Comparison of ENCODE assay signal across 29 cellular contexts in the genomic region with DNA sequence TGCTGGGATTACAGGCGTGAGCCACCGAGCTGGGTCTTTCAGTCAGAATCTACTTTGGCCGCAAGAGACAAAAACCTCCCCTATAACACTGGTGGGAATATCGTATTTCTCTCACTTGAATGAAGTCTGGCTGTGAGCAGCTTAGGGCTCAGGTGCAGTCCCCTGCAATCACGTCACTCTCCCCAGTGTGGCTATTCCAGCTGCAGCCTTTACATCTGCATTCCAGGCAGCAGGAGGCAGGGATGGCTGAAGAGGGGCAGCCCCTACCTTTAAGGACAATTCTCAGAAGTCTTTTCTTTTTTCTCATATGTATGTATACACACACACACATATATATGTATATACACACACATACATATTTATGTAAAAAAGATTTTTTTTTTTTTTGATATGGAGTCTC. TPM values are rescaled to one million over a fixed set of nuclear protein-coding genes. Genes with fewer than 3 reads are reported as not detected.
DNase-seq lines count a peak whose midpoint lies in the region; ATAC-seq and TF ChIP-seq lines count a peak whose summit lies in the region.
"Had no signal": no experiment of that assay in that cellular context is flagged by ENCODE, and none has a peak within 500 bp of the region (broad histone marks: within the 10 kb centered on the region; RNA-seq: fewer than 3 reads in every experiment).

No MANE protein-coding gene starts in this region.

- H3K9ac ChIP-seq in H9 (ENCODE audit: extremely low read depth, insufficient read length, low read length) (no peak overlapping the region), SU-DHL-6 (ENCODE audit: low read length) (no peak overlapping the region)

- no peaks in the 10 kb centered on the region for H3K36me3 Mint-ChIP-seq in T-helper 1 cell treated with Interleukin-12 subunit alpha and Interleukin-12 subunit beta and Interleukin-4 antibody, amounts not matched to agents 30 μg/mL and 1 μg/mL, for 36 hours (ENCODE audit: low read depth)
- H3K36me3 Mint-ChIP-seq in H9 (ENCODE audit: insufficient read depth in 1 of 3, low read depth in 3 of 3) = peaks cover 0 to 11% (median 7%) of the 10 kb centered on the region in 3 experiments; a peak in 5 of 7 replicates
- no peaks in the 10 kb centered on the region for H3K36me3 Mint-ChIP-seq in neural crest cell (ENCODE audit: low read depth)

- H2AFZ ChIP-seq in H9 (ENCODE audit: low read length) (no peak overlapping the region), SU-DHL-6 (ENCODE audit: low read depth, low read length, severe bottlenecking) (no peak overlapping the region)

- peaks cover 14% of the 10 kb centered on the region for H3K4me1 Mint-ChIP-seq in T-helper 1 cell treated with Interleukin-12 subunit alpha and Interleukin-12 subunit beta and Interleukin-4 antibody, amounts not matched to agents 30 μg/mL and 1 μg/mL, for 36 hours (ENCODE audit: low read depth)
- H3K4me1 Mint-ChIP-seq in H9 (peaks cover 7 to 15% of the 10 kb centered on the region in 2 experiments), neural crest cell (peaks cover 10% of the 10 kb centered on the region)

- no peaks in the 10 kb centered on the region for H3K23me2 ChIP-seq in H9 (ENCODE audit: insufficient read length, low read depth, low read length, poor library complexity, severe bottlenecking)

- no peaks in the 10 kb centered on the region for H3K79me1 ChIP-seq in H9 (ENCODE audit: insufficient read depth, low read depth, low read length, poor library complexity, severe bottlenecking)

- no peak overlapping the region for H3K14ac ChIP-seq in H9 (ENCODE audit: insufficient read depth, low read length)

- no peak overlapping the region for H4K91ac ChIP-seq in H9 (ENCODE audit: insufficient read length, low read depth, low read length)

- H3K79me2 ChIP-seq in H9 (ENCODE audit: insufficient read depth, low read length) (no peaks in the 10 kb centered on the region), SU-DHL-6 (ENCODE audit: insufficient read depth, low read length) (peaks cover 5% of the 10 kb centered on the region; the same call in 1 of the 2 replicates)

- 0 out of 3 replicates have a peak, but pooled peaks have one; percentile 12 for TF ChIP-seq CTCF in H9 (conservative IDR thresholded peaks at IDR 0.05)
- no peak for TF ChIP-seq CTCF in SU-DHL-6 (IDR thresholded peaks at IDR 0.05; ENCODE audit: insufficient read depth, low read length, poor library complexity, severe bottlenecking)
- TF ChIP-seq CTCF in neural crest cell (conservative IDR thresholded peaks at IDR 0.05) = no peak
- TF ChIP-seq CTCF in heart left ventricle (IDR thresholded peaks at IDR 0.05) = no peak

- H2BK5ac ChIP-seq in H9 (ENCODE audit: insufficient read length, low read length) = no peak overlapping the region

- no peak overlapping the region for H3T11ph ChIP-seq in H9 (ENCODE audit: low read length)

- H3K9me3 ChIP-seq in H9 (ENCODE audit: control insufficient read depth, low read depth, low read length) (no peaks in the 10 kb centered on the region), SU-DHL-6 (ENCODE audit: insufficient read depth, low read length) (peaks cover 9% of the 10 kb centered on the region; the same call in 1 of the 2 replicates), SJCRH30 (replicated peaks) (no peaks in the 10 kb centered on the region), heart left ventricle (no peaks in the 10 kb centered on the region)
- H3K9me3 ChIP-seq: ascending aorta, prostate gland, testis had no signal

- H4K20me1 ChIP-seq in H9 (ENCODE audit: control insufficient read depth, insufficient read depth, insufficient read length) (no peaks in the 10 kb centered on the region), SU-DHL-6 (ENCODE audit: low read depth, low read length) (no peaks in the 10 kb centered on the region)

- H3K9me3 Mint-ChIP-seq in T-helper 1 cell treated with Interleukin-12 subunit alpha and Interleukin-12 subunit beta and Interleukin-4 antibody, amounts not matched to agents 30 μg/mL and 1 μg/mL, for 36 hours = no peaks in the 10 kb centered on the region
- peaks cover 0 to 4% of the 10 kb centered on the region in 2 experiments; a peak in 3 of 5 replicates for H3K9me3 Mint-ChIP-seq in H9
- H3K9me3 Mint-ChIP-seq in neural crest cell = no peaks in the 10 kb centered on the region
- H3K9me3 Mint-ChIP-seq: stimulated activated naive CD8-positive, alpha-beta T cell treated with anti-CD3 and anti-CD28 coated beads, Interleukin-15, Interleukin-2, amounts not matched to agents 100 ng/mL and 50 ng/mL, for 24 hours had no signal

- intact Hi-C loops in heart left ventricle (cut with DNase I) = no loop called here

- H4K5ac ChIP-seq in H9 (ENCODE audit: insufficient read length, low read depth, low read length) = no peak overlapping the region

- H3K36me3 ChIP-seq in SU-DHL-6 (ENCODE audit: low read length) (no peaks in the 10 kb centered on the region), SJCRH30 (no peaks in the 10 kb centered on the region), heart left ventricle (peaks cover 0 to 13% (median 4%) of the 10 kb centered on the region in 9 donors)
- H3K36me3 ChIP-seq: cardiac muscle cell, prostate gland, WERI-Rb-1 had no signal

- H3K4me2 ChIP-seq in H9 (ENCODE audit: insufficient read depth, insufficient read length, low read length) (no peak overlapping the region), SU-DHL-6 (ENCODE audit: low read depth, low read length, poor library complexity, severe bottlenecking) (peak overlapping the region; percentile 29)

- peaks cover 34% of the 10 kb centered on the region for H3F3A ChIP-seq in SU-DHL-6 (ENCODE audit: insufficient read depth)

- no peak overlapping the region for H2BK20ac ChIP-seq in H9 (ENCODE audit: low read depth, low read length, poor library complexity, severe bottlenecking)

- no peak overlapping the region for H3K23ac ChIP-seq in H9 (ENCODE audit: insufficient read length, low read depth, low read length)

- peaks cover 19% of the 10 kb centered on the region for H3K27me3 Mint-ChIP-seq in T-helper 1 cell treated with Interleukin-12 subunit alpha and Interleukin-12 subunit beta and Interleukin-4 antibody, amounts not matched to agents 30 μg/mL and 1 μg/mL, for 36 hours (ENCODE audit: low read depth)
- H3K27me3 Mint-ChIP-seq in H9 (ENCODE audit: low read depth) = peaks cover 28% of the 10 kb centered on the region
- peaks cover 9% of the 10 kb centered on the region for H3K27me3 Mint-ChIP-seq in neural crest cell (ENCODE audit: low read depth)

- no CpG with 5 or more reads among the region's 5 CpGs for WGBS in H9 (ENCODE audit: extremely low coverage, insufficient read length, low lambda C conversion rate)
- WGBS in heart left ventricle, 4 donors = 91 to 95% (median 94%) methylated on average over 5 of the region's 5 CpGs

- no peak overlapping the region for H2BK12ac ChIP-seq in H9 (ENCODE audit: insufficient read length, low read depth, low read length)

- H3K4me1 ChIP-seq in H9 (ENCODE audit: insufficient read depth, low read length) = no peaks in the 10 kb centered on the region
- peaks cover 16% of the 10 kb centered on the region; the same call in 1 of the 2 replicates for H3K4me1 ChIP-seq in SJCRH30
- H3K4me1 ChIP-seq in heart left ventricle = peaks cover 0 to 27% (median 14%) of the 10 kb centered on the region in 12 donors

- DNase-seq in T-helper 1 cell = no peak
- no peak for DNase-seq in H9
- DNase-seq in neural crest cell (ENCODE audit: low read depth, low spot score) = no peak
- no peak for DNase-seq in SJCRH30
- no peak for DNase-seq in heart left ventricle
- DNase-seq: activated CD4-positive, alpha-beta T cell treated with anti-CD3 and anti-CD28 coated beads for 48 hours; activated effector memory CD4-positive, alpha-beta T cell treated with anti-CD3 and anti-CD28 coated beads, Interleukin-2, amount 50 U/mL, for 16 hours; activated T-cell treated with anti-CD3 and anti-CD28 coated beads, Interleukin-2, amount 50 U/mL, for 1 hour; DMS 273 treated with DMSO at 0.1 percent for 48 hours; EL; HCEC 1CT; hypothalamus; immature natural killer cell; NCI-H1436; NCI-H524; NK-92 treated with Interleukin-12 subunit alpha and Interleukin-12 subunit beta, amount 100 ng/mL, for 24 hours; SIG-M5; stimulated activated CD8-positive, alpha-beta memory T cell treated with anti-CD3 and anti-CD28 coated beads, Interleukin-4, amount 100 ng/mL, for 48 hours; testis; WERI-Rb-1 had no signal

- H2AK5ac ChIP-seq in H9 (ENCODE audit: insufficient read length, low read length) = no peak overlapping the region

- H3K18ac ChIP-seq in H9 (ENCODE audit: insufficient read length, low read depth, low read length) = no peak overlapping the region

- peak overlapping the region; percentile 31 for H3K4me3 Mint-ChIP-seq in T-helper 1 cell treated with Interleukin-12 subunit alpha and Interleukin-12 subunit beta and Interleukin-4 antibody, amounts not matched to agents 30 μg/mL and 1 μg/mL, for 36 hours
- H3K4me3 Mint-ChIP-seq in H9 (peak overlapping the region in 1 of 2 experiments; percentile 26; a peak in 1 of 5 replicates), neural crest cell (peak overlapping the region; percentile 86)
- H3K4me3 Mint-ChIP-seq: stimulated activated naive CD8-positive, alpha-beta T cell treated with anti-CD3 and anti-CD28 coated beads, Interleukin-15, Interleukin-2, amounts not matched to agents 100 ng/mL and 50 ng/mL, for 24 hours had no signal

- H3K27me3 ChIP-seq in H9 (ENCODE audit: insufficient read depth, low read length) = peaks cover 8% of the 10 kb centered on the region; the same call in 1 of the 2 replicates
- no peaks in the 10 kb centered on the region; the same call in 1 of the 2 replicates for H3K27me3 ChIP-seq in SU-DHL-6 (ENCODE audit: low read length)
- H3K27me3 ChIP-seq in SJCRH30 = peaks cover 4% of the 10 kb centered on the region
- no peaks in the 10 kb centered on the region for H3K27me3 ChIP-seq in heart left ventricle
- H3K27me3 ChIP-seq: ascending aorta, testis had no signal

- H2BK15ac ChIP-seq in H9 (ENCODE audit: low read depth, low read length) = no peak overlapping the region

- H4K8ac ChIP-seq in H9 (replicated peaks; ENCODE audit: insufficient read length, low read depth, low read length) = no peak overlapping the region

- no peak overlapping the region for H2BK120ac ChIP-seq in H9 (ENCODE audit: low read depth, low read length, poor library complexity, severe bottlenecking)

- H3K56ac ChIP-seq in H9 (ENCODE audit: insufficient read length, low read depth, low read length) = no peak overlapping the region

- H3K27ac Mint-ChIP-seq in T-helper 1 cell treated with Interleukin-12 subunit alpha and Interleukin-12 subunit beta and Interleukin-4 antibody, amounts not matched to agents 30 μg/mL and 1 μg/mL, for 36 hours = no peak overlapping the region
- H3K27ac Mint-ChIP-seq in H9 = no peak overlapping the region; a peak in 1 of 7 replicates
- H3K27ac Mint-ChIP-seq in neural crest cell (ENCODE audit: unreplicated experiment) = no peak overlapping the region
- H3K27ac Mint-ChIP-seq: immature natural killer cell; stimulated activated naive CD8-positive, alpha-beta T cell treated with anti-CD3 and anti-CD28 coated beads, Interleukin-15, Interleukin-2, amounts not matched to agents 100 ng/mL and 50 ng/mL, for 24 hours had no signal

- H3K27ac ChIP-seq in H9 (ENCODE audit: insufficient read length, low read depth, low read length) (no peak overlapping the region), SU-DHL-6 (ENCODE audit: low read depth, low read length) (peak overlapping the region; percentile 86), SJCRH30 (no peak overlapping the region), heart left ventricle (no peak overlapping the region)
- H3K27ac ChIP-seq: ascending aorta, cardiac muscle cell, epithelial cell of prostate, prostate gland, testis, WERI-Rb-1 had no signal

- no peak overlapping the region for H3K4ac ChIP-seq in H9 (ENCODE audit: low read depth, low read length)

- ATAC-seq in HG02938 (IDR thresholded peaks at IDR 0.05; ENCODE audit: unreplicated experiment) (no peak), heart left ventricle (no peak)
- ATAC-seq: sciatic nerve had no signal

- TF ChIP-seq POLR2A in heart left ventricle (IDR thresholded peaks at IDR 0.05) = no peak

- H3K4me3 ChIP-seq in SU-DHL-6 (ENCODE audit: insufficient read depth, low read length, poor library complexity, severe bottlenecking) (no peak overlapping the region), SJCRH30 (no peak overlapping the region), heart left ventricle (no peak overlapping the region)
- H3K4me3 ChIP-seq: ascending aorta, cardiac muscle cell, prostate gland, testis had no signal

- no peaks in the 10 kb centered on the region for H3K9me2 ChIP-seq in SU-DHL-6 (replicated peaks; ENCODE audit: insufficient read depth, low read length)

RNA-seq across cellular contexts. Expression of a gene that starts 3.0 kb away (rescaled TPM):
- 53.3 and 55.8 TPM in 2 replicates for total RNA-seq in H9 (2021)
- total RNA-seq in neural crest cell = 67.6 and 70.1 TPM in 2 replicates
- total RNA-seq in SJCRH30 (2014; rRNA removed; shearing (Covaris generic)) = 44.0 and 49.2 TPM in 2 replicates
- total RNA-seq in heart left ventricle = 10 to 100 TPM; 29.0 to 89.3 (median 36.1) TPM
- polyA plus RNA-seq in heart left ventricle = 10 to 100 TPM; 57.1 to 68.8 TPM

RNA-seq across cellular contexts. Expression of a gene that starts 28.4 kb away (rescaled TPM):
- total RNA-seq in H9 (2021) (164 and 176 TPM in 2 replicates), neural crest cell (518 and 541 TPM in 2 replicates), heart left ventricle (10 to 100 TPM in 2 of 9 donors, 1 to 10 TPM in 7; 1.2 to 18.1 (median 4.1) TPM)
- total RNA-seq in SJCRH30 (2014; rRNA removed; shearing (Covaris generic)) = 47.0 and 48.3 TPM in 2 replicates
- polyA plus RNA-seq in heart left ventricle = 1 to 10 TPM in 1 of 2 donors, under 1 TPM in 1; 0.19 to 9.1 TPM
- polyA plus RNA-seq: immature natural killer cell had no signal

RNA-seq across cellular contexts. Expression of a gene that starts 32.8 kb away (rescaled TPM):
- total RNA-seq in H9 (2021) (4.7 TPM in 2 replicates), neural crest cell (7.7 and 8.3 TPM in 2 replicates), heart left ventricle (1 to 10 TPM in 6 of 9 donors, under 1 TPM in 3; 0.42 to 2.1 (median 1.3) TPM)
- total RNA-seq in SJCRH30 (2014; rRNA removed; shearing (Covaris generic)) = 1.6 and 1.7 TPM in 2 replicates
- 1 to 10 TPM; 1.4 to 1.6 TPM for polyA plus RNA-seq in heart left ventricle
